ENCODE assay signal across 22 cellular contexts in genomic region chr2:230405824-230406223, GRCh38.
"Had no signal": no experiment of that assay in that cellular context is flagged by ENCODE, and none has a peak within 500 bp of the region (broad histone marks: within the 10 kb centered on the region; RNA-seq: fewer than 3 reads in every experiment).

No MANE protein-coding gene starts in this region.

- H3K9me3 ChIP-seq: SJCRH30 had no signal

- ATAC-seq: Panc1, PC-3, Right ventricle myocardium inferior, SK-N-SH treated with all-trans-retinoic acid at 6 μM for 48 hours had no signal

- H3K27me3 ChIP-seq: SJCRH30 had no signal

- DNase-seq: Kasumi-1; MM.1S; NCI-H1092 treated with DMSO at 0.1 percent for 48 hours; NCI-H1436; NCI-H187; NCI-H2029; NCI-H2081 treated with DMSO at 0.1 percent for 48 hours; NCI-H2171; NCI-H226; NCI-H446; NCI-H510A; NCI-H524 treated with DMSO at 0.1 percent for 48 hours; NCI-H69; NCI-H774; NK-92 treated with Interleukin-12 subunit alpha and Interleukin-12 subunit beta, amount 100 ng/mL, for 24 hours; PC-3; SHP77 treated with DMSO at 0.1 percent for 48 hours; SJCRH30 had no signal

- H3K27ac ChIP-seq: KMS-11, SJCRH30 had no signal
